In genomic region chr14:93030761-93031160, GRCh38 we compare ENCODE assay signal across 21 cellular contexts.
"Had no signal": no experiment of that assay in that cellular context is flagged by ENCODE, and none has a peak within 500 bp of the region (broad histone marks: within the 10 kb centered on the region; RNA-seq: fewer than 3 reads in every experiment).

No MANE protein-coding gene starts in this region.

- FAIRE-seq: TTC549 had no signal

- DNase-seq: activated CD4-positive, alpha-beta T cell treated with anti-CD3 and anti-CD28 coated beads, Interleukin-2, amount 10 ng/mL, durations not matched to agents 24 days and 14 days; activated CD4-positive, CD25-positive, alpha-beta regulatory T cell; activated CD8-positive, alpha-beta memory T cell treated with anti-CD3 and anti-CD28 coated beads for 24 hours; aorta; cerebellar nuclear complex; islet precursor cell; mucosa of descending colon; naive thymus-derived CD4-positive, alpha-beta T cell; stimulated activated CD4-positive, alpha-beta T cell treated with anti-CD3 and anti-CD28 coated beads, Interleukin-15, amount 100 ng/mL, for 24 hours; stimulated activated CD4-positive, alpha-beta T cell treated with anti-CD3 and anti-CD28 coated beads, Interleukin-4, amount 100 ng/mL, for 1 hour; stimulated activated naive CD4-positive, alpha-beta T cell treated with Interleukin-2 at 50 U/mL for 16 hours; T-helper 2 cell; testis had no signal

- H3K27me3 Mint-ChIP-seq: activated CD4-positive, alpha-beta T cell treated with anti-CD3 and anti-CD28 coated beads, Interleukin-2, amount 10 ng/mL, durations not matched to agents 24 days and 14 days; naive thymus-derived CD4-positive, alpha-beta T cell; progenitor cell of endocrine pancreas had no signal

- ATAC-seq: left lobe of liver; naive thymus-derived CD4-positive, alpha-beta T cell had no signal

- H3K27ac ChIP-seq: breast epithelium, hepatocyte, right atrium auricular region, skin epidermis, testis had no signal

- H3K27ac Mint-ChIP-seq: activated T-helper 1 cell treated with anti-CD3 and anti-CD28 coated beads, Interleukin-12 subunit alpha, Interleukin-12 subunit beta, Interleukin-2, Interleukin-4 antibody, amounts not matched to agents 30 ng/mL and 10 ng/mL and 1 ng/mL, durations not matched to agents 14 hours and 24 hours and 36 hours had no signal

- H3K9me3 Mint-ChIP-seq: activated CD4-positive, alpha-beta T cell treated with anti-CD3 and anti-CD28 coated beads, Interleukin-2, amount 10 ng/mL, durations not matched to agents 24 days and 14 days; activated T-helper 1 cell treated with anti-CD3 and anti-CD28 coated beads, Interleukin-12 subunit alpha, Interleukin-12 subunit beta, Interleukin-2, Interleukin-4 antibody, amounts not matched to agents 30 ng/mL and 10 ng/mL and 1 ng/mL, durations not matched to agents 14 hours and 24 hours and 36 hours; naive thymus-derived CD4-positive, alpha-beta T cell had no signal

- H3K4me3 Mint-ChIP-seq: activated CD4-positive, alpha-beta T cell treated with anti-CD3 and anti-CD28 coated beads, Interleukin-2, amount 10 ng/mL, durations not matched to agents 24 days and 14 days; activated T-helper 1 cell treated with anti-CD3 and anti-CD28 coated beads, Interleukin-12 subunit alpha, Interleukin-12 subunit beta, Interleukin-2, Interleukin-4 antibody, amounts not matched to agents 30 ng/mL and 10 ng/mL and 1 ng/mL, durations not matched to agents 14 hours and 24 hours and 36 hours had no signal
